Comparison of ENCODE assay signal across 9 cellular contexts in genomic region chr6:2862712-2863174, GRCh38. TPM values are rescaled to one million over a fixed set of nuclear protein-coding genes. Genes with fewer than 3 reads are reported as not detected.
DNase-seq lines count a peak whose midpoint lies in the region; ATAC-seq and TF ChIP-seq lines count a peak whose summit lies in the region.
"Had no signal": no experiment of that assay in that cellular context is flagged by ENCODE, and none has a peak within 500 bp of the region (broad histone marks: within the 10 kb centered on the region; RNA-seq: fewer than 3 reads in every experiment).

No MANE protein-coding gene starts in this region.

- H3K4me1 ChIP-seq in Peyer's patch = peaks cover 0 to 24% (median 16%) of the 10 kb centered on the region in 4 donors

- H3K27ac ChIP-seq in Peyer's patch = peak overlapping the region in 3 of 4 donors; percentile 17 to 72 (median 62)

- peaks cover 25% of the 10 kb centered on the region for H3K36me3 Mint-ChIP-seq in stimulated activated effector memory CD8-positive, alpha-beta T cell treated with anti-CD3 and anti-CD28 coated beads, Interleukin-12 subunit alpha, Interleukin-12 subunit beta, amount 100 ng/mL, for 72 hours

- DNase-seq in activated effector memory CD4-positive, alpha-beta T cell treated with anti-CD3 and anti-CD28 coated beads, Interleukin-2, amount 50 U/mL, for 16 hours = peak; percentile 67
- DNase-seq in activated effector memory CD4-positive, alpha-beta T cell treated with Interleukin-2 at 50 U/mL for 16 hours = no peak
- DNase-seq in Peyer's patch = peak; percentile 9 to 75 (median 68)
- DNase-seq in stimulated activated effector memory CD8-positive, alpha-beta T cell treated with anti-CD3 and anti-CD28 coated beads, Interleukin-12 subunit alpha, Interleukin-12 subunit beta, amount 100 ng/mL, for 72 hours (ENCODE audit: low spot score in 2 of 2) = no peak
- no peak for DNase-seq in cerebellar nuclear complex (lab: John Stamatoyannopoulos, UW)
- DNase-seq in NCI-H345 (lab: John Stamatoyannopoulos, UW) = no peak
- no peak for DNase-seq in Kasumi-1 (lab: John Stamatoyannopoulos, UW)
- DNase-seq: NCI-H2081 treated with DMSO at 0.1 percent for 48 hours had no signal

- no peaks in the 10 kb centered on the region for H3K9me3 ChIP-seq in Peyer's patch

- no peaks in the 10 kb centered on the region for H3K9me3 Mint-ChIP-seq in stimulated activated effector memory CD8-positive, alpha-beta T cell treated with anti-CD3 and anti-CD28 coated beads, Interleukin-12 subunit alpha, Interleukin-12 subunit beta, amount 100 ng/mL, for 72 hours

- H3K27ac Mint-ChIP-seq in stimulated activated effector memory CD8-positive, alpha-beta T cell treated with anti-CD3 and anti-CD28 coated beads, Interleukin-12 subunit alpha, Interleukin-12 subunit beta, amount 100 ng/mL, for 72 hours = peak overlapping the region; percentile 96

- peak overlapping the region; percentile 60 for H3K4me3 Mint-ChIP-seq in stimulated activated effector memory CD8-positive, alpha-beta T cell treated with anti-CD3 and anti-CD28 coated beads, Interleukin-12 subunit alpha, Interleukin-12 subunit beta, amount 100 ng/mL, for 72 hours

- no peaks in the 10 kb centered on the region for H3K27me3 ChIP-seq in Peyer's patch

- H3K4me1 Mint-ChIP-seq in stimulated activated effector memory CD8-positive, alpha-beta T cell treated with anti-CD3 and anti-CD28 coated beads, Interleukin-12 subunit alpha, Interleukin-12 subunit beta, amount 100 ng/mL, for 72 hours = peaks cover 73% of the 10 kb centered on the region

- no peak overlapping the region for H3K4me3 ChIP-seq in Peyer's patch

- no peak for TF ChIP-seq POLR2A in Peyer's patch (IDR thresholded peaks at IDR 0.05)

- H3K36me3 ChIP-seq in Peyer's patch = no peaks in the 10 kb centered on the region

- peak; percentile 54 for ATAC-seq in HG02870 (IDR thresholded peaks at IDR 0.05; ENCODE audit: unreplicated experiment)
- ATAC-seq in stimulated activated effector memory CD8-positive, alpha-beta T cell treated with anti-CD3 and anti-CD28 coated beads, Interleukin-12 subunit alpha, Interleukin-12 subunit beta, amount 100 ng/mL, for 72 hours = peak; percentile 78

- no peak for TF ChIP-seq CTCF in Peyer's patch (IDR thresholded peaks at IDR 0.05)

RNA-seq across cellular contexts. Expression of gene SERPINB1, which starts 21.1 kb away (rescaled TPM):
- 100 to 1,000 TPM in 1 of 4 donors, 10 to 100 TPM in 3; 58.6 to 122 (median 86.4) TPM for total RNA-seq in Peyer's patch

RNA-seq across cellular contexts. Expression of gene SERPINB9, which starts 40.4 kb away (rescaled TPM):
- 10 to 100 TPM in 1 of 4 donors, 1 to 10 TPM in 3; 2.9 to 13.2 (median 4.0) TPM for total RNA-seq in Peyer's patch

Comparison
In these comparisons a context has a peak if more than half of its experiments do, and no peak if none do; other contexts are left out.
1. DNase-seq: peak in activated effector memory CD4-positive, alpha-beta T cell treated with anti-CD3 and anti-CD28 coated beads, Interleukin-2, amount 50 U/mL, for 16 hours (single experiment) and Peyer's patch (3 of 3); none in activated effector memory CD4-positive, alpha-beta T cell treated with Interleukin-2 at 50 U/mL for 16 hours (single experiment), stimulated activated effector memory CD8-positive, alpha-beta T cell treated with anti-CD3 and anti-CD28 coated beads, Interleukin-12 subunit alpha, Interleukin-12 subunit beta, amount 100 ng/mL, for 72 hours (0 of 2), cerebellar nuclear complex (0 of 2), NCI-H345 (single experiment) and Kasumi-1 (0 of 2).